8 cellular contexts compared by ENCODE assay signal in genomic region chr22:50783033-50783880, GRCh38. TPM values are rescaled to one million over a fixed set of nuclear protein-coding genes. Genes with fewer than 3 reads are reported as not detected.
DNase-seq lines count a peak whose midpoint lies in the region; ATAC-seq and TF ChIP-seq lines count a peak whose summit lies in the region.
"Not testable (repeated sequence)": the region's sequence is repeated elsewhere in the genome, so short reads cannot be mapped to it uniquely, and the experiment has no call there.

Gene RABL2B, minus strand, starts transcription at chr22:50783636. Its CDS starts 1,342 bp downstream, at chr22:50782294.

- not testable (repeated sequence) for H4K20me1 ChIP-seq in smooth muscle cell (ENCODE audit: low read depth)

- not testable (repeated sequence) for H3K27ac ChIP-seq in smooth muscle cell (ENCODE audit: low read depth)

- H3K4me3 ChIP-seq in cardiac fibroblast (replicated peaks in 1 of 2; ENCODE audit: low read depth in 2 of 2, low read length in 2 of 2), result peak within 1 kb of the TSS; percentile 56 to 58
- peak within 1 kb of the TSS; percentile 61 for H3K4me3 ChIP-seq in smooth muscle cell

- peak within 1 kb of the TSS; percentile 83 to 88 (median 86) for H3K4me3 Mint-ChIP-seq in immature natural killer cell

- not testable (repeated sequence) for H2AFZ ChIP-seq in smooth muscle cell (ENCODE audit: low read depth)

- not testable (repeated sequence) for H3K36me3 Mint-ChIP-seq in immature natural killer cell

- TF ChIP-seq CTCF in cardiac fibroblast (IDR thresholded peaks at IDR 0.05; ENCODE audit: low read depth, low read length); smooth muscle cell (IDR thresholded peaks at IDR 0.05; ENCODE audit: borderline replicate concordance, insufficient read depth, poor library complexity, severe bottlenecking): not testable (repeated sequence)

- under 1% methylated on average over 51 of the region's 77 CpGs for WGBS in smooth muscle cell (ENCODE audit: low lambda C conversion rate)

- not testable (repeated sequence) for H3K4me1 ChIP-seq in smooth muscle cell (ENCODE audit: low read depth)

- peak within 1 kb of the TSS; percentile 70 to 85 (median 76) for H3K27ac Mint-ChIP-seq in immature natural killer cell

- H3K27me3 Mint-ChIP-seq in immature natural killer cell (ENCODE audit: low read depth in 3 of 3), result peaks cover 0 to 15% (median 0%) of the 10 kb centered on the region in 3 donors

- not testable (repeated sequence) for H3K9me3 ChIP-seq in smooth muscle cell (replicated peaks; ENCODE audit: low read depth)

- H3K36me3 ChIP-seq in smooth muscle cell (ENCODE audit: low read depth), result not testable (repeated sequence)

- H3K9me3 Mint-ChIP-seq in immature natural killer cell, result not testable (repeated sequence)

- H3K9ac ChIP-seq in smooth muscle cell (ENCODE audit: low read depth), result peak within 1 kb of the TSS; percentile 66

- H3F3A ChIP-seq in smooth muscle cell (ENCODE audit: low read depth), result not testable (repeated sequence)

- peaks cover 33 to 37% of the 10 kb centered on the region in 2 donors for H3K4me1 Mint-ChIP-seq in immature natural killer cell

- ATAC-seq in GM18909 (IDR thresholded peaks at IDR 0.05; ENCODE audit: poor library complexity, unreplicated experiment) (peak; percentile 99), HG03135 (IDR thresholded peaks at IDR 0.05; ENCODE audit: unreplicated experiment) (peak; percentile 90)

- not testable (repeated sequence) for H3K79me2 ChIP-seq in smooth muscle cell (ENCODE audit: low read depth)

- DNase-seq in AG08396 (ENCODE audit: low spot score) (peak; percentile 94), NCI-H345 (lab: John Stamatoyannopoulos, UW) (peak; percentile 87), cardiac fibroblast (ENCODE audit: low read depth in 2 of 2) (peak; percentile 87 to 90), immature natural killer cell (peak; percentile 93 to 94 (median 93)), smooth muscle cell (lab: John Stamatoyannopoulos, UW; ENCODE audit: unreplicated experiment) (peak; percentile 48)
- DNase-seq in activated CD4-positive, CD25-positive, alpha-beta regulatory T cell (lab: John Stamatoyannopoulos, UW), result peak; percentile 62 to 80 (median 75)

- not testable (repeated sequence) for H3K27me3 ChIP-seq in smooth muscle cell (ENCODE audit: low read depth)

- peak within 1 kb of the TSS; percentile 79 for H3K4me2 ChIP-seq in smooth muscle cell

RNA-seq across cellular contexts. Expression of gene RABL2B, which starts in this region (rescaled TPM):
- polyA plus RNA-seq in immature natural killer cell (10 to 100 TPM; 20.9 to 34.1 (median 29.6) TPM), smooth muscle cell (17.4 and 22.9 TPM in 2 replicates)
- total RNA-seq in smooth muscle cell, result 8.0 and 12.5 TPM in 2 replicates
